ENCODE assay signal across 21 cellular contexts in the genomic region with DNA sequence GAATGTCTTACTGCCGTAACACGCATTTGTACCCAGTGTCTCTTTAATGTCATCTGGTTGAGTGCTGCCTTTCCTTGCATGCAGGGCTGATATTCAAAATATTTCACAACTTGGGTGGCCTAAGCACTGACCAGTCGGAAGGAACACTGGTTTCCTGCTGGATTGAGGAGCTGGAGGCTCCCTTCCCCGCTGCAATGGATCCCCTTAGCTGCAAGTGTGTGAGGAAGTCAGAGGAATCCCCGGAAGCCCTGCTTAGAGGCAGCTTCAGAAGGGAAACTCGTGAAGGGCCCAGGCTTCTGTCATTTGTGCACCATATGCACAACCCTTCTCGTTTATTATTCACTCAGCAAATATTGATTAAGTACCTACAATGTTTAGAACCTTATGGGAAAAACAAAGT. TPM values are rescaled to one million over a fixed set of nuclear protein-coding genes. Genes with fewer than 3 reads are reported as not detected.
A peak's percentile ranks its signal among the peaks of the same experiment; 100 is the strongest.
DNase-seq lines count a peak whose midpoint lies in the region; ATAC-seq and TF ChIP-seq lines count a peak whose summit lies in the region.
"Had no signal": no experiment of that assay in that cellular context is flagged by ENCODE, and none has a peak within 500 bp of the region (broad histone marks: within the 10 kb centered on the region; RNA-seq: fewer than 3 reads in every experiment).

No MANE protein-coding gene starts in this region.

- intact Hi-C loops in Right ventricle myocardium inferior (cut with DNase I) (no loop called here), cardiac septum (cut with DNase I) (no loop called here), left ventricle myocardium superior (cut with micrococcal nuclease) (no loop called here), sigmoid colon (cut with DNase I) (no loop called here), uterus (cut with DNase I; ENCODE audit: low total_unique reads) (no loop called here)

- H3K27ac ChIP-seq in sigmoid colon = peak overlapping the region; percentile 40 to 75 (median 66)
- peak overlapping the region; percentile 55 to 66 for H3K27ac ChIP-seq in uterus
- H3K27ac ChIP-seq: epithelial cell of prostate had no signal

- H3K27me3 ChIP-seq in sigmoid colon = no peaks in the 10 kb centered on the region
- H3K27me3 ChIP-seq in uterus = no peaks in the 10 kb centered on the region
- no peaks in the 10 kb centered on the region for H3K27me3 ChIP-seq in HAP-1 (ENCODE audit: low read depth)
- H3K27me3 ChIP-seq: Peyer's patch, tibial nerve had no signal

- peak; percentile 55 for DNase-seq in Right ventricle myocardium inferior (ENCODE audit: missing footprints)
- DNase-seq in cardiac septum (ENCODE audit: low spot score) = no peak
- no peak for DNase-seq in left ventricle myocardium superior
- DNase-seq in sigmoid colon = no peak
- DNase-seq in uterus = no peak
- DNase-seq in HAP-1 (ENCODE audit: low spot score in 2 of 2) = no peak
- no peak for DNase-seq in H4 (ENCODE audit: low spot score)
- no peak for DNase-seq in activated CD4-positive, alpha-beta memory T cell treated with anti-CD3 and anti-CD28 coated beads, Interleukin-2, amount 10 ng/mL, durations not matched to agents 7 days and 5 days
- DNase-seq: 8988T; activated CD4-positive, alpha-beta T cell treated with anti-CD3 and anti-CD28 coated beads for 48 hours; activated naive CD4-positive, alpha-beta T cell treated with Interleukin-2 at 50 U/mL for 16 hours; CD4-positive, alpha-beta memory T cell; DND-41; HCEC 1CT; immature natural killer cell; NCI-H1417; Peyer's patch; SK-N-SH; stimulated activated CD4-positive, alpha-beta T cell treated with anti-CD3 and anti-CD28 coated beads, Interleukin-2, amount 100 ng/mL, for 48 hours had no signal

- no peak overlapping the region for H3K4me3 ChIP-seq in sigmoid colon
- no peak overlapping the region for H3K4me3 ChIP-seq in uterus
- no peak overlapping the region for H3K4me3 ChIP-seq in HAP-1
- H3K4me3 ChIP-seq: tibial nerve had no signal

- WGBS in sigmoid colon, 2 donors = 64 to 67% methylated on average over 7 of the region's 7 CpGs

- ATAC-seq in Right ventricle myocardium inferior = peak; percentile 21
- peak; percentile 34 for ATAC-seq in left ventricle myocardium superior

- POLR2A ChIA-PET in activated CD4-positive, alpha-beta memory T cell treated with anti-CD3 and anti-CD28 coated beads, Interleukin-2, amount 10 ng/mL, durations not matched to agents 7 days and 5 days (lab: Charles Lee) = no interaction called here

- H3K4me3 Mint-ChIP-seq in activated CD4-positive, alpha-beta memory T cell treated with anti-CD3 and anti-CD28 coated beads, Interleukin-2, amount 10 ng/mL, durations not matched to agents 7 days and 5 days = no peak overlapping the region
- H3K4me3 Mint-ChIP-seq: CD4-positive, alpha-beta memory T cell; immature natural killer cell had no signal

- H3K36me3 Mint-ChIP-seq in activated CD4-positive, alpha-beta memory T cell treated with anti-CD3 and anti-CD28 coated beads, Interleukin-2, amount 10 ng/mL, durations not matched to agents 7 days and 5 days (ENCODE audit: low read depth) = no peaks in the 10 kb centered on the region
- H3K36me3 Mint-ChIP-seq: CD4-positive, alpha-beta memory T cell; immature natural killer cell had no signal

- H3K27ac Mint-ChIP-seq in activated CD4-positive, alpha-beta memory T cell treated with anti-CD3 and anti-CD28 coated beads, Interleukin-2, amount 10 ng/mL, durations not matched to agents 7 days and 5 days = no peak overlapping the region
- H3K27ac Mint-ChIP-seq: CD4-positive, alpha-beta memory T cell; immature natural killer cell had no signal

- H3K9me3 ChIP-seq in sigmoid colon (no peaks in the 10 kb centered on the region), uterus (no peaks in the 10 kb centered on the region), HAP-1 (no peaks in the 10 kb centered on the region)
- H3K9me3 ChIP-seq: Peyer's patch, SK-N-SH, tibial nerve had no signal

- no peaks in the 10 kb centered on the region for H3K9me3 Mint-ChIP-seq in activated CD4-positive, alpha-beta memory T cell treated with anti-CD3 and anti-CD28 coated beads, Interleukin-2, amount 10 ng/mL, durations not matched to agents 7 days and 5 days
- H3K9me3 Mint-ChIP-seq: immature natural killer cell had no signal

- TF ChIP-seq EP300 in sigmoid colon (IDR thresholded peaks at IDR 0.05) = no peak

- H3K36me3 ChIP-seq in sigmoid colon = no peaks in the 10 kb centered on the region
- H3K36me3 ChIP-seq in uterus = no peaks in the 10 kb centered on the region
- no peaks in the 10 kb centered on the region for H3K36me3 ChIP-seq in HAP-1 (replicated peaks)
- H3K36me3 ChIP-seq: Peyer's patch, tibial nerve had no signal

- in situ Hi-C loops in HAP-1 (cut with MboI; ENCODE audit: low sequenced_read_pairs) = no loop called here

- TF ChIP-seq POLR2A in sigmoid colon (IDR thresholded peaks at IDR 0.05) (no peak), uterus (IDR thresholded peaks at IDR 0.05) (no peak)

- TF ChIP-seq CTCF in sigmoid colon (IDR thresholded peaks at IDR 0.05) = no peak
- TF ChIP-seq CTCF in uterus (IDR thresholded peaks at IDR 0.05) = no peak

- H3K4me1 ChIP-seq in sigmoid colon (peaks cover 0 to 38% (median 37%) of the 10 kb centered on the region in 4 donors), uterus (peaks cover 0 to 6% of the 10 kb centered on the region in 2 donors), HAP-1 (no peaks in the 10 kb centered on the region)

- H3K27me3 Mint-ChIP-seq in activated CD4-positive, alpha-beta memory T cell treated with anti-CD3 and anti-CD28 coated beads, Interleukin-2, amount 10 ng/mL, durations not matched to agents 7 days and 5 days = peaks cover 15% of the 10 kb centered on the region

- peaks cover 4% of the 10 kb centered on the region for H3K4me1 Mint-ChIP-seq in activated CD4-positive, alpha-beta memory T cell treated with anti-CD3 and anti-CD28 coated beads, Interleukin-2, amount 10 ng/mL, durations not matched to agents 7 days and 5 days

- CTCF ChIA-PET in activated CD4-positive, alpha-beta memory T cell treated with anti-CD3 and anti-CD28 coated beads, Interleukin-2, amount 10 ng/mL, durations not matched to agents 7 days and 5 days (lab: Charles Lee) = no interaction called here

RNA-seq across cellular contexts. Expression of gene SP3, which starts 33.2 kb away (rescaled TPM):
- 41.2 TPM for total RNA-seq in Right ventricle myocardium inferior
- 45.4 TPM for total RNA-seq in cardiac septum
- total RNA-seq in left ventricle myocardium superior = 36.7 TPM
- total RNA-seq in sigmoid colon = 100 to 1,000 TPM in 3 of 4 donors, 10 to 100 TPM in 1; 67.9 to 120 (median 107) TPM
- 10 to 100 TPM; 24.6 to 32.4 (median 25.0) TPM for polyA plus RNA-seq in sigmoid colon
- 100 to 1,000 TPM; 100 to 359 (median 220) TPM for total RNA-seq in uterus
- total RNA-seq in H4 (2014; rRNA removed; shearing (Covaris generic)) = 48.8 and 53.7 TPM in 2 replicates
- 10 to 100 TPM; 94.9 to 96.9 TPM for total RNA-seq in activated CD4-positive, alpha-beta memory T cell treated with anti-CD3 and anti-CD28 coated beads, Interleukin-2, amount 10 ng/mL, durations not matched to agents 7 days and 5 days
